In genomic region chr1:233597489-233597901, GRCh38 we compare ENCODE assay signal across 1 cellular context.
A peak's percentile ranks its signal among the peaks of the same experiment; 100 is the strongest.
TF ChIP-seq lines count a peak whose summit lies in the region.

No MANE protein-coding gene starts in this region.

TF ChIP-seq in GM12878, 131 proteins besides CTCF, POLR2A, EP300 and RAD21 (continued from another document and continues in another):
- no peak for TF ChIP-seq RCOR1 (conservative IDR thresholded peaks at IDR 0.05; ENCODE audit: low read depth, low read length)
- no peak for TF ChIP-seq NR2F1 (conservative IDR thresholded peaks at IDR 0.05)
- TF ChIP-seq KAT2A (conservative IDR thresholded peaks at IDR 0.05; ENCODE audit: control insufficient read depth, low read depth, low read length), result no peak
- no peak for TF ChIP-seq HDAC2 (IDR thresholded peaks at IDR 0.05)
- peak; percentile 73 for TF ChIP-seq IKZF1 (conservative IDR thresholded peaks at IDR 0.05)
- peak; percentile 78 for TF ChIP-seq PKNOX1 (IDR thresholded peaks at IDR 0.05)
- no peak for TF ChIP-seq IRF3 (IDR thresholded peaks at IDR 0.05)
- TF ChIP-seq ZBED1 (IDR thresholded peaks at IDR 0.05; ENCODE audit: borderline replicate concordance), result no peak
- TF ChIP-seq CHD4 (IDR thresholded peaks at IDR 0.05), result no peak
- peak; percentile 4; the same call in 1 of the 2 replicates for TF ChIP-seq SMC3 (IDR thresholded peaks at IDR 0.05; ENCODE audit: borderline replicate concordance, low read length)
- TF ChIP-seq GATAD2B (conservative IDR thresholded peaks at IDR 0.05; ENCODE audit: low read depth), result no peak
- TF ChIP-seq ZNF592 (IDR thresholded peaks at IDR 0.05), result peak; percentile 16; the same call in 1 of the 2 replicates
- peak; percentile 39; the same call in 1 of the 3 replicates for TF ChIP-seq POU2F2 (IDR thresholded peaks at IDR 0.05; ENCODE audit: borderline replicate concordance, low read depth, low read length)
- no peak for TF ChIP-seq NR2C1 (IDR thresholded peaks at IDR 0.05)
- no peak for TF ChIP-seq EZH2 (IDR thresholded peaks at IDR 0.05; ENCODE audit: borderline replicate concordance, control insufficient read depth, low read depth, low read length)
- TF ChIP-seq, protein P1, sequence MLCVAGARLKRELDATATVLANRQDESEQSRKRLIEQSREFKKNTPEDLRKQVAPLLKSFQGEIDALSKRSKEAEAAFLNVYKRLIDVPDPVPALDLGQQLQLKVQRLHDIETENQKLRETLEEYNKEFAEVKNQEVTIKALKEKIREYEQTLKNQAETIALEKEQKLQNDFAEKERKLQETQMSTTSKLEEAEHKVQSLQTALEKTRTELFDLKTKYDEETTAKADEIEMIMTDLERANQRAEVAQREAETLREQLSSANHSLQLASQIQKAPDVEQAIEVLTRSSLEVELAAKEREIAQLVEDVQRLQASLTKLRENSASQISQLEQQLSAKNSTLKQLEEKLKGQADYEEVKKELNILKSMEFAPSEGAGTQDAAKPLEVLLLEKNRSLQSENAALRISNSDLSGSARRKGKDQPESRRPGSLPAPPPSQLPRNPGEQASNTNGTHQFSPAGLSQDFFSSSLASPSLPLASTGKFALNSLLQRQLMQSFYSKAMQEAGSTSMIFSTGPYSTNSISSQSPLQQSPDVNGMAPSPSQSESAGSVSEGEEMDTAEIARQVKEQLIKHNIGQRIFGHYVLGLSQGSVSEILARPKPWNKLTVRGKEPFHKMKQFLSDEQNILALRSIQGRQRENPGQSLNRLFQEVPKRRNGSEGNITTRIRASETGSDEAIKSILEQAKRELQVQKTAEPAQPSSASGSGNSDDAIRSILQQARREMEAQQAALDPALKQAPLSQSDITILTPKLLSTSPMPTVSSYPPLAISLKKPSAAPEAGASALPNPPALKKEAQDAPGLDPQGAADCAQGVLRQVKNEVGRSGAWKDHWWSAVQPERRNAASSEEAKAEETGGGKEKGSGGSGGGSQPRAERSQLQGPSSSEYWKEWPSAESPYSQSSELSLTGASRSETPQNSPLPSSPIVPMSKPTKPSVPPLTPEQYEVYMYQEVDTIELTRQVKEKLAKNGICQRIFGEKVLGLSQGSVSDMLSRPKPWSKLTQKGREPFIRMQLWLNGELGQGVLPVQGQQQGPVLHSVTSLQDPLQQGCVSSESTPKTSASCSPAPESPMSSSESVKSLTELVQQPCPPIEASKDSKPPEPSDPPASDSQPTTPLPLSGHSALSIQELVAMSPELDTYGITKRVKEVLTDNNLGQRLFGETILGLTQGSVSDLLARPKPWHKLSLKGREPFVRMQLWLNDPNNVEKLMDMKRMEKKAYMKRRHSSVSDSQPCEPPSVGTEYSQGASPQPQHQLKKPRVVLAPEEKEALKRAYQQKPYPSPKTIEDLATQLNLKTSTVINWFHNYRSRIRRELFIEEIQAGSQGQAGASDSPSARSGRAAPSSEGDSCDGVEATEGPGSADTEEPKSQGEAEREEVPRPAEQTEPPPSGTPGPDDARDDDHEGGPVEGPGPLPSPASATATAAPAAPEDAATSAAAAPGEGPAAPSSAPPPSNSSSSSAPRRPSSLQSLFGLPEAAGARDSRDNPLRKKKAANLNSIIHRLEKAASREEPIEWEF (IDR thresholded peaks at IDR 0.05; ENCODE audit: insufficient replicate concordance, low read depth, low read length), result no peak
- peak; percentile 87 for TF ChIP-seq MEF2A (IDR thresholded peaks at IDR 0.05; ENCODE audit: insufficient read depth, low read depth, low read length)
- no peak for TF ChIP-seq HCFC1 (IDR thresholded peaks at IDR 0.05; ENCODE audit: low read length)
- peak; percentile 91 for TF ChIP-seq BMI1 (IDR thresholded peaks at IDR 0.05; ENCODE audit: borderline replicate concordance)
- no peak for TF ChIP-seq TAF1 (IDR thresholded peaks at IDR 0.05; ENCODE audit: borderline replicate concordance, low read depth, low read length)
- TF ChIP-seq E2F8 (IDR thresholded peaks at IDR 0.05; ENCODE audit: low read depth, partially characterized antibody), result peak; percentile 21
- no peak for TF ChIP-seq ZZZ3 (IDR thresholded peaks at IDR 0.05; ENCODE audit: control insufficient read depth, insufficient read length, low read depth)
- no peak for TF ChIP-seq SRF (IDR thresholded peaks at IDR 0.05; ENCODE audit: low read depth in 2 of 2, low read length in 2 of 2)
- TF ChIP-seq ATF2 (IDR thresholded peaks at IDR 0.05; ENCODE audit: low read length), result peak; percentile 54; the same call in 1 of the 2 replicates
- TF ChIP-seq ASH2L (IDR thresholded peaks at IDR 0.05; ENCODE audit: borderline replicate concordance, low read depth), result no peak
- TF ChIP-seq MTA3 (IDR thresholded peaks at IDR 0.05; ENCODE audit: borderline replicate concordance, low read length), result no peak
- TF ChIP-seq CHD2 (IDR thresholded peaks at IDR 0.05; ENCODE audit: borderline replicate concordance, low read depth, low read length), result peak; percentile 52; the same call in 1 of the 2 replicates
- peak; percentile 88; the same call in 1 of the 2 replicates for TF ChIP-seq NFIC (IDR thresholded peaks at IDR 0.05; ENCODE audit: low read depth, low read length)
- TF ChIP-seq PBX3 (IDR thresholded peaks at IDR 0.05; ENCODE audit: insufficient replicate concordance, low read depth, low read length), result peak; percentile 49
- TF ChIP-seq STAT3 (IDR thresholded peaks at IDR 0.05; ENCODE audit: low read depth, low read length), result peak; percentile 43; the same call in 1 of the 2 replicates
- TF ChIP-seq ZNF622 (IDR thresholded peaks at IDR 0.05), result no peak
- TF ChIP-seq, protein P2, sequence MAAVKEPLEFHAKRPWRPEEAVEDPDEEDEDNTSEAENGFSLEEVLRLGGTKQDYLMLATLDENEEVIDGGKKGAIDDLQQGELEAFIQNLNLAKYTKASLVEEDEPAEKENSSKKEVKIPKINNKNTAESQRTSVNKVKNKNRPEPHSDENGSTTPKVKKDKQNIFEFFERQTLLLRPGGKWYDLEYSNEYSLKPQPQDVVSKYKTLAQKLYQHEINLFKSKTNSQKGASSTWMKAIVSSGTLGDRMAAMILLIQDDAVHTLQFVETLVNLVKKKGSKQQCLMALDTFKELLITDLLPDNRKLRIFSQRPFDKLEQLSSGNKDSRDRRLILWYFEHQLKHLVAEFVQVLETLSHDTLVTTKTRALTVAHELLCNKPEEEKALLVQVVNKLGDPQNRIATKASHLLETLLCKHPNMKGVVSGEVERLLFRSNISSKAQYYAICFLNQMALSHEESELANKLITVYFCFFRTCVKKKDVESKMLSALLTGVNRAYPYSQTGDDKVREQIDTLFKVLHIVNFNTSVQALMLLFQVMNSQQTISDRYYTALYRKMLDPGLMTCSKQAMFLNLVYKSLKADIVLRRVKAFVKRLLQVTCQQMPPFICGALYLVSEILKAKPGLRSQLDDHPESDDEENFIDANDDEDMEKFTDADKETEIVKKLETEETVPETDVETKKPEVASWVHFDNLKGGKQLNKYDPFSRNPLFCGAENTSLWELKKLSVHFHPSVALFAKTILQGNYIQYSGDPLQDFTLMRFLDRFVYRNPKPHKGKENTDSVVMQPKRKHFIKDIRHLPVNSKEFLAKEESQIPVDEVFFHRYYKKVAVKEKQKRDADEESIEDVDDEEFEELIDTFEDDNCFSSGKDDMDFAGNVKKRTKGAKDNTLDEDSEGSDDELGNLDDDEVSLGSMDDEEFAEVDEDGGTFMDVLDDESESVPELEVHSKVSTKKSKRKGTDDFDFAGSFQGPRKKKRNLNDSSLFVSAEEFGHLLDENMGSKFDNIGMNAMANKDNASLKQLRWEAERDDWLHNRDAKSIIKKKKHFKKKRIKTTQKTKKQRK (IDR thresholded peaks at IDR 0.05; ENCODE audit: low read depth, low read length), result no peak
- TF ChIP-seq FOS (IDR thresholded peaks at IDR 0.05; ENCODE audit: borderline replicate concordance, extremely low read depth, insufficient read length), result no peak
- peak; percentile 42; the same call in 1 of the 2 replicates for TF ChIP-seq RAD51 (IDR thresholded peaks at IDR 0.05)
- TF ChIP-seq ATF7 (IDR thresholded peaks at IDR 0.05; ENCODE audit: low read depth), result peak; percentile 93
- peak; percentile 44; the same call in 1 of the 2 replicates for TF ChIP-seq PAX5 (IDR thresholded peaks at IDR 0.05; ENCODE audit: borderline replicate concordance, low read depth, low read length)
